ENCODE assay signal across 8 cellular contexts in genomic region chr3:98901465-98902174, GRCh38. TPM values are rescaled to one million over a fixed set of nuclear protein-coding genes. Genes with fewer than 3 reads are reported as not detected.
DNase-seq lines count a peak whose midpoint lies in the region; ATAC-seq and TF ChIP-seq lines count a peak whose summit lies in the region.

A gene with protein sequence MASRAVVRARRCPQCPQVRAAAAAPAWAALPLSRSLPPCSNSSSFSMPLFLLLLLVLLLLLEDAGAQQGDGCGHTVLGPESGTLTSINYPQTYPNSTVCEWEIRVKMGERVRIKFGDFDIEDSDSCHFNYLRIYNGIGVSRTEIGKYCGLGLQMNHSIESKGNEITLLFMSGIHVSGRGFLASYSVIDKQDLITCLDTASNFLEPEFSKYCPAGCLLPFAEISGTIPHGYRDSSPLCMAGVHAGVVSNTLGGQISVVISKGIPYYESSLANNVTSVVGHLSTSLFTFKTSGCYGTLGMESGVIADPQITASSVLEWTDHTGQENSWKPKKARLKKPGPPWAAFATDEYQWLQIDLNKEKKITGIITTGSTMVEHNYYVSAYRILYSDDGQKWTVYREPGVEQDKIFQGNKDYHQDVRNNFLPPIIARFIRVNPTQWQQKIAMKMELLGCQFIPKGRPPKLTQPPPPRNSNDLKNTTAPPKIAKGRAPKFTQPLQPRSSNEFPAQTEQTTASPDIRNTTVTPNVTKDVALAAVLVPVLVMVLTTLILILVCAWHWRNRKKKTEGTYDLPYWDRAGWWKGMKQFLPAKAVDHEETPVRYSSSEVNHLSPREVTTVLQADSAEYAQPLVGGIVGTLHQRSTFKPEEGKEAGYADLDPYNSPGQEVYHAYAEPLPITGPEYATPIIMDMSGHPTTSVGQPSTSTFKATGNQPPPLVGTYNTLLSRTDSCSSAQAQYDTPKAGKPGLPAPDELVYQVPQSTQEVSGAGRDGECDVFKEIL (minus strand): TSS chr3:98901695. CDS start chr3:98901326, 369 bp downstream.

- peaks cover 4% of the 10 kb centered on the region; the same call in 1 of the 2 replicates for H3K9me3 ChIP-seq in PC-9 (ENCODE audit: insufficient read depth, low read depth)

- intact Hi-C loops in PC-9 (cut with micrococcal nuclease; ENCODE audit: unreplicated experiment), result loop anchor here (1.0 to 5.0 kb wide), 5 partner anchors 22 to 929 kb away; partner anchors contain the start of genes CPOX and RIOX2

- POLR2A ChIA-PET in PC-9 (lab: Charles Lee; ENCODE audit: unreplicated experiment), result interaction anchor here (0.5 to 1.0 kb wide), 13 partner anchors 13 to 1213 kb away, joined by 3 to 16 read pairs (median 4); no protein-coding TSS in a partner anchor

- H3K4me1 ChIP-seq in PC-9 (replicated peaks; ENCODE audit: insufficient read depth), result peaks cover 48% of the 10 kb centered on the region

- BruUV-seq in PC-9 (replicated peaks; lab: Mats Ljungman, UMichigan), result no TSS peak

- peak; percentile 100 for ATAC-seq in GM21528 (IDR thresholded peaks at IDR 0.05; ENCODE audit: low FRiP score, unreplicated experiment)

- H2AFZ ChIP-seq in PC-9, result peak within 1 kb of the TSS; percentile 94

- H3K36me3 ChIP-seq in PC-9 (ENCODE audit: low read depth), result peaks cover 20% of the 10 kb centered on the region

- peak within 1 kb of the TSS; percentile 54 for H3K27ac ChIP-seq in PC-9

- H3K4me2 ChIP-seq in PC-9, result peak within 1 kb of the TSS; percentile 80

- H3K79me2 ChIP-seq in PC-9 (ENCODE audit: low read depth), result peaks cover 52% of the 10 kb centered on the region

- DNase-seq in DMS 273 (lab: John Stamatoyannopoulos, UW; ENCODE audit: unreplicated experiment) (peak; percentile 100), HuH-7.5 (ENCODE audit: low spot score) (peak; percentile 98), PC-9 (peak; percentile 99 to 100), erythroblast (lab: John Stamatoyannopoulos, UW) (peak; percentile 98 to 99), mucosa of gallbladder (ENCODE audit: low spot score) (peak; percentile 98)
- peak; percentile 92 to 94 for DNase-seq in activated T-cell treated with anti-CD3 and anti-CD28 coated beads, Interleukin-2, amount 50 U/mL, for 48 hours
- DNase-seq in stimulated activated CD8-positive, alpha-beta memory T cell treated with anti-CD3 and anti-CD28 coated beads, Interleukin-4, amount 100 ng/mL, for 24 hours (ENCODE audit: low read depth), result peak; percentile 87

- CTCF ChIA-PET in PC-9 (lab: Charles Lee), result interaction anchor here (0.6 to 1.2 kb wide), 6 partner anchors 9 to 272 kb away, joined by 3 to 14 read pairs (median 4); no protein-coding TSS in a partner anchor

- peak within 1 kb of the TSS; percentile 89 for H3K4me3 ChIP-seq in PC-9

- no peaks in the 10 kb centered on the region; the same call in 1 of the 2 replicates for H3K9me2 ChIP-seq in PC-9 (ENCODE audit: insufficient read depth)

- no peaks in the 10 kb centered on the region for H3K27me3 ChIP-seq in PC-9 (ENCODE audit: insufficient read depth, low read depth)

- 0 out of 2 replicates have a peak, but pooled peaks cover under 1% of the 10 kb centered on the region for H4K20me1 ChIP-seq in PC-9 (ENCODE audit: insufficient read depth)

- no peak for TF ChIP-seq CTCF in PC-9 (conservative IDR thresholded peaks at IDR 0.05)

- H3F3A ChIP-seq in PC-9 (ENCODE audit: insufficient read depth, low read depth), result peaks cover 14% of the 10 kb centered on the region

- peak; percentile 91 for TF ChIP-seq POLR2A in erythroblast (IDR thresholded peaks at IDR 0.05; ENCODE audit: low read length)

RNA-seq across cellular contexts. Expression of the gene that starts here (rescaled TPM):
- total RNA-seq in PC-9 (2021) (83.1 and 112 TPM in 2 replicates), mucosa of gallbladder (23.2 TPM)

Comparison
In these comparisons a context has a peak if more than half of its experiments do, and no peak if none do; other contexts are left out.
1. Peak in every context shown above with its lines: DNase-seq, ATAC-seq, H3K4me3 ChIP-seq and H3K27ac ChIP-seq.